25 cellular contexts compared by ENCODE assay signal in genomic region chr9:96523429-96523828, GRCh38.
DNase-seq lines count a peak whose midpoint lies in the region; ATAC-seq, FAIRE-seq and TF ChIP-seq lines count a peak whose summit lies in the region.
"Had no signal": no experiment of that assay in that cellular context is flagged by ENCODE, and none has a peak within 500 bp of the region (broad histone marks: within the 10 kb centered on the region; RNA-seq: fewer than 3 reads in every experiment).

No MANE protein-coding gene starts in this region.

- H3K4me3 ChIP-seq in astrocyte (ENCODE audit: insufficient read depth, low read depth, low read length): no peak overlapping the region
- H3K4me3 ChIP-seq in thyroid gland (replicated peaks in 1 of 3): no peak overlapping the region
- H3K4me3 ChIP-seq in CD8-positive, alpha-beta T cell (ENCODE audit: low read depth, low read length): no peak overlapping the region
- H3K4me3 ChIP-seq in colonic mucosa: no peak overlapping the region
- H3K4me3 ChIP-seq: GM23248, K562, SK-N-MC had no signal

- POLR2A ChIA-PET in CD8-positive, alpha-beta T cell (lab: Charles Lee): interaction anchor here (0.9 to 1.6 kb wide), 2 partner anchors 43 to 44 kb away, joined by 3 read pairs; no protein-coding TSS in a partner anchor

- H3K27ac Mint-ChIP-seq in astrocyte (ENCODE audit: unreplicated experiment): no peak overlapping the region
- no peak overlapping the region for H3K27ac Mint-ChIP-seq in CD8-positive, alpha-beta T cell
- H3K27ac Mint-ChIP-seq: activated CD4-positive, alpha-beta memory T cell treated with anti-CD3 and anti-CD28 coated beads for 36 hours; dendritic cell treated with granulocyte-macrophage colony-stimulating factor and Interleukin-4, amounts not matched to agents 40 ng/mL and 50 ng/mL, for 4 days; nephron; progenitor cell of endocrine pancreas had no signal

- H3K4me1 Mint-ChIP-seq in astrocyte (ENCODE audit: low read depth, unreplicated experiment): no peaks in the 10 kb centered on the region
- peaks cover 21% of the 10 kb centered on the region for H3K4me1 Mint-ChIP-seq in CD8-positive, alpha-beta T cell (ENCODE audit: low read depth)
- H3K4me1 Mint-ChIP-seq: nephron had no signal

- no peak for TF ChIP-seq POLR2A in thyroid gland (IDR thresholded peaks at IDR 0.05)

- H3K27me3 ChIP-seq in astrocyte (ENCODE audit: insufficient read depth, low read length) (no peaks in the 10 kb centered on the region), layer of hippocampus (ENCODE audit: control insufficient read depth, insufficient read depth, low read length) (no peaks in the 10 kb centered on the region), thyroid gland (no peaks in the 10 kb centered on the region), colonic mucosa (no peaks in the 10 kb centered on the region)
- H3K27me3 ChIP-seq in CD8-positive, alpha-beta T cell (ENCODE audit: insufficient read depth, low read length): no peaks in the 10 kb centered on the region

- H3K27ac ChIP-seq in astrocyte (ENCODE audit: low read depth, low read length) (no peak overlapping the region), layer of hippocampus (ENCODE audit: low read depth, low read length) (peak overlapping the region; percentile 43), thyroid gland (peak overlapping the region; percentile 36 to 64 (median 61)), colonic mucosa (no peak overlapping the region)
- no peak overlapping the region for H3K27ac ChIP-seq in CD8-positive, alpha-beta T cell (ENCODE audit: low read depth, low read length)
- H3K27ac ChIP-seq: GM23248 had no signal

- no peak overlapping the region for H2AFZ ChIP-seq in astrocyte (ENCODE audit: low read depth, low read length)
- H2AFZ ChIP-seq: GM23248 had no signal

- no peaks in the 10 kb centered on the region for H3K4me1 ChIP-seq in astrocyte (ENCODE audit: insufficient read depth, low read length)
- peaks cover 10 to 32% of the 10 kb centered on the region in 2 donors for H3K4me1 ChIP-seq in thyroid gland
- peaks cover 17% of the 10 kb centered on the region for H3K4me1 ChIP-seq in CD8-positive, alpha-beta T cell (ENCODE audit: insufficient read depth, low read length)
- H3K4me1 ChIP-seq in colonic mucosa: no peaks in the 10 kb centered on the region

- no peak for ATAC-seq in CD8-positive, alpha-beta T cell
- ATAC-seq: K562; stimulated activated naive CD8-positive, alpha-beta T cell treated with anti-CD3 and anti-CD28 coated beads, Interleukin-15, Interleukin-2, amounts not matched to agents 100 U/mL and 50 U/mL, for 24 hours had no signal

- intact Hi-C loops in thyroid gland (cut with DNase I): no loop called here
- intact Hi-C loops in CD8-positive, alpha-beta T cell (cut with DNase I, micrococcal nuclease): no loop called here
- intact Hi-C loops in colonic mucosa (cut with DNase I): no loop called here

- H3K4me2 ChIP-seq in astrocyte (ENCODE audit: low read length): no peak overlapping the region

- H3K9me3 Mint-ChIP-seq in astrocyte (ENCODE audit: unreplicated experiment): no peaks in the 10 kb centered on the region
- no peaks in the 10 kb centered on the region for H3K9me3 Mint-ChIP-seq in CD8-positive, alpha-beta T cell
- H3K9me3 Mint-ChIP-seq: activated CD4-positive, alpha-beta memory T cell treated with anti-CD3 and anti-CD28 coated beads for 36 hours; dendritic cell treated with granulocyte-macrophage colony-stimulating factor and Interleukin-4, amounts not matched to agents 40 ng/mL and 50 ng/mL, for 4 days; nephron had no signal

- WGBS in thyroid gland, 2 donors: 70 to 71% methylated on average over 6 of the region's 6 CpGs

- TF ChIP-seq CTCF in astrocyte (IDR thresholded peaks at IDR 0.05; ENCODE audit: insufficient read depth, low read depth, low read length): no peak
- TF ChIP-seq CTCF in thyroid gland (IDR thresholded peaks at IDR 0.05): no peak
- TF ChIP-seq CTCF in CD8-positive, alpha-beta T cell (IDR thresholded peaks at IDR 0.05): no peak
- no peak for TF ChIP-seq CTCF in colonic mucosa (IDR thresholded peaks at IDR 0.05)

- H3K4me3 Mint-ChIP-seq in astrocyte (ENCODE audit: unreplicated experiment): no peak overlapping the region
- no peak overlapping the region for H3K4me3 Mint-ChIP-seq in CD8-positive, alpha-beta T cell
- H3K4me3 Mint-ChIP-seq: activated CD4-positive, alpha-beta memory T cell treated with anti-CD3 and anti-CD28 coated beads for 36 hours; dendritic cell treated with granulocyte-macrophage colony-stimulating factor and Interleukin-4, amounts not matched to agents 40 ng/mL and 50 ng/mL, for 4 days; nephron had no signal

- FAIRE-seq in astrocyte (lab: Jason Lieb, UNC) (no peak), HTR-8/SVneo (lab: Jason Lieb, UNC) (no peak)
- FAIRE-seq: GM19239, K562, small intestine had no signal

- no peaks in the 10 kb centered on the region for H4K20me1 ChIP-seq in astrocyte (ENCODE audit: insufficient read depth, low read length)

- peaks cover 11% of the 10 kb centered on the region for H3K36me3 Mint-ChIP-seq in astrocyte (ENCODE audit: low read depth, unreplicated experiment)
- H3K36me3 Mint-ChIP-seq in CD8-positive, alpha-beta T cell: peaks cover 27% of the 10 kb centered on the region

- H3K9me3 ChIP-seq in astrocyte (ENCODE audit: insufficient read depth, low read depth, low read length) (no peaks in the 10 kb centered on the region), thyroid gland (no peaks in the 10 kb centered on the region), colonic mucosa (no peaks in the 10 kb centered on the region)
- no peaks in the 10 kb centered on the region for H3K9me3 ChIP-seq in CD8-positive, alpha-beta T cell (ENCODE audit: low read length)

- no peaks in the 10 kb centered on the region for H3K27me3 Mint-ChIP-seq in astrocyte (ENCODE audit: low read depth, unreplicated experiment)
- no peaks in the 10 kb centered on the region for H3K27me3 Mint-ChIP-seq in CD8-positive, alpha-beta T cell (ENCODE audit: low read depth)
- H3K27me3 Mint-ChIP-seq: activated CD4-positive, alpha-beta memory T cell treated with anti-CD3 and anti-CD28 coated beads for 36 hours; dendritic cell treated with granulocyte-macrophage colony-stimulating factor and Interleukin-4, amounts not matched to agents 40 ng/mL and 50 ng/mL, for 4 days; progenitor cell of endocrine pancreas had no signal

- no peak overlapping the region for H3K9ac ChIP-seq in astrocyte (ENCODE audit: low read length)
- H3K9ac ChIP-seq in colonic mucosa (ENCODE audit: low read depth in 2 of 2, low read length in 2 of 2): no peak overlapping the region
- H3K9ac ChIP-seq: GM23248 had no signal

- DNase-seq in astrocyte (ENCODE audit: low read depth): peak; percentile 23
- DNase-seq in fibroblast of peridontal ligament (ENCODE audit: extremely low read depth): peak; percentile 49
- peak; percentile 21 to 22 for DNase-seq in thyroid gland
- no peak for DNase-seq in HTR-8/SVneo (ENCODE audit: insufficient read length, low spot score)
- no peak for DNase-seq in dedifferentiated amniotic fluid mesenchymal stem cell (ENCODE audit: extremely low spot score)
- no peak for DNase-seq in CD8-positive, alpha-beta T cell
- no peak for DNase-seq in colonic mucosa
- DNase-seq: activated CD4-positive, alpha-beta memory T cell treated with anti-CD3 and anti-CD28 coated beads for 36 hours; activated gamma-delta T cell treated with Interleukin-2 at 50 U/mL for 16 hours; DMS 273 treated with DMSO at 0.1 percent for 48 hours; midbrain; MM.1S; NCI-H1436; NCI-H524 treated with DMSO at 0.1 percent for 48 hours; small intestine; stimulated activated CD4-positive, alpha-beta T cell treated with anti-CD3 and anti-CD28 coated beads, Interleukin-2, amount 100 ng/mL, for 48 hours; stimulated activated naive CD8-positive, alpha-beta T cell treated with anti-CD3 and anti-CD28 coated beads, Interleukin-15, Interleukin-2, amounts not matched to agents 100 U/mL and 50 U/mL, for 24 hours had no signal

- no peaks in the 10 kb centered on the region for H3K36me3 ChIP-seq in astrocyte (ENCODE audit: insufficient read depth, low read length)
- no peaks in the 10 kb centered on the region for H3K36me3 ChIP-seq in thyroid gland
- no peaks in the 10 kb centered on the region for H3K36me3 ChIP-seq in CD8-positive, alpha-beta T cell (ENCODE audit: insufficient read depth, low read length)
- no peaks in the 10 kb centered on the region for H3K36me3 ChIP-seq in colonic mucosa

- CTCF ChIA-PET in CD8-positive, alpha-beta T cell (lab: Charles Lee): interaction anchor here (2.2 kb wide), 1 partner anchor 10 kb away, joined by 5 read pairs; no protein-coding TSS in a partner anchor

- H3K79me2 ChIP-seq in astrocyte (ENCODE audit: insufficient read depth, low read length): no peaks in the 10 kb centered on the region

Comparison
In these comparisons a context has a peak if more than half of its experiments do, and no peak if none do; other contexts are left out.
1. DNase-seq: peak in astrocyte (single experiment), fibroblast of peridontal ligament (single experiment) and thyroid gland (2 of 2); none in HTR-8/SVneo (single experiment), dedifferentiated amniotic fluid mesenchymal stem cell (single experiment), CD8-positive, alpha-beta T cell (0 of 7) and colonic mucosa (single experiment).
2. H3K27ac ChIP-seq: peak in layer of hippocampus (single experiment) and thyroid gland (3 of 3); none in astrocyte (single experiment), CD8-positive, alpha-beta T cell (single experiment) and colonic mucosa (single experiment).